Comparison of ENCODE assay signal across 1 cellular context in the genomic region with DNA sequence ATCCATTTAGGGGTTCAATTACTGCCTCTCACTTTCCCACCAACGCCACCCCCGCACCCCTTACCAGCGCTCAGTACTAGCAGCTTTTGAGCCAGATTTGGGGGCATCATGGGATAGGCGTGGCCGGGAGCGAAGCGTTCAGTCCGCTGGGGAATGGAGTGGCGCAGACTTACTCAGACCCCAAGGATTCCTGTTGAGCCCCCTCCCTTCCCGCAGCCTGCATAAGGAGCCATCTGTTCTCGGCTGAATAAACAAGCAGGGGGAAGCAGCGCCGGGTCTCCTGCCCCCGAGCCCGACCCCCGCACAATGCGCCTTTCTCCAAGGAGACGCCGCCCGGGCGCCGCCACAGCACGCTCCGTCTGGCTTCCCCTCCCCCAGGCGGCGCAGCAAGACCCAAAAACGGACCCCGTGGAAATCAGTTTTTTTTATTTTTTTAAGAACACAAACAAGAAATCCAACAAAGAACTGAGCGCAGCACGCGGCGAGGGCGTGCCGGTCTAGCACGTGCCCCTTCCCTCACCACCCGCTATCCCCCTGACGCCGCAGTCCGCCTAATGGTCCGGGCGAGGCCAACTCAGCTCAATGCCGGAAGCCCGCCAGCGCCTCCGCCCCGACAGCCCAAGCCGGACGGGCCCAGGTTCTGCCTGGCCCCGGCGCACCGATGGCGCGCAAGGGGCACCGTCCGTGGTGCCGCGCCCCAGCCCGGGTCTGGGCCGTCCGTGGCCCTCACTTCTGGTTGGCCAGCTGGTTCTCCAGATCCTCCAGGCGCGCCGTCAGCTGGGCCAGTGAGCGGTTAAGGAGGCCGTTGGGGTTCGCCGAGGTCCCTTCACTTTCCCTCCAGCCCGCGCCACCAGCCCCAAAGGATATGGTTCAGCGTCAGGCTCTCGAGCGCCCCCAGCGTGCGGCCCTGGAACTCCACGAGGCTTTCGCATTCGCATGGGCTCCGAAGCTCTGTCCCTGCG.
TF ChIP-seq lines count a peak whose summit lies in the region.

No MANE protein-coding gene starts in this region.

TF ChIP-seq in HepG2, 621 proteins besides CTCF, POLR2A, EP300 and RAD21 (continued from another document and continues in another):
- TF ChIP-seq ZNF550 (CRISPR knock-in tag; IDR thresholded peaks at IDR 0.05; ENCODE audit: borderline replicate concordance) (0 out of 2 replicates have a peak, but pooled peaks have one; percentile 86), ELF3 (CRISPR knock-in tag; IDR thresholded peaks at IDR 0.05) (no peak), ZNF737 (CRISPR knock-in tag; IDR thresholded peaks at IDR 0.05; ENCODE audit: borderline replicate concordance) (no peak), ZNF337 (CRISPR knock-in tag; IDR thresholded peaks at IDR 0.05; ENCODE audit: borderline replicate concordance, low read depth) (no peak), BRCA1 (CRISPR knock-in tag; IDR thresholded peaks at IDR 0.05) (no peak; the same call in 1 of the 2 replicates), FOXA1 (IDR thresholded peaks at IDR 0.05) (no peak), FOXA1 (CRISPR knock-in tag; IDR thresholded peaks at IDR 0.05) (0 out of 2 replicates have a peak, but pooled peaks have one; percentile 2), ZNF773 (CRISPR knock-in tag; IDR thresholded peaks at IDR 0.05; ENCODE audit: borderline replicate concordance) (0 out of 2 replicates have a peak, but pooled peaks have one; percentile 23), GATA4 (IDR thresholded peaks at IDR 0.05; ENCODE audit: borderline replicate concordance, low read depth) (no peak), TGIF2 (CRISPR knock-in tag; IDR thresholded peaks at IDR 0.05) (0 out of 2 replicates have a peak, but pooled peaks have one; percentile 27), ZNF703 (CRISPR knock-in tag; IDR thresholded peaks at IDR 0.05; ENCODE audit: borderline replicate concordance) (no peak), ATAD3A (CRISPR knock-in tag; IDR thresholded peaks at IDR 0.05) (no peak), ZNF501 (CRISPR knock-in tag; IDR thresholded peaks at IDR 0.05) (peak; percentile 57), TRIM24 (CRISPR knock-in tag; IDR thresholded peaks at IDR 0.05) (no peak), ERF (CRISPR knock-in tag; IDR thresholded peaks at IDR 0.05) (no peak), MLLT10 (CRISPR knock-in tag; IDR thresholded peaks at IDR 0.05) (no peak), MTA1 (CRISPR knock-in tag; IDR thresholded peaks at IDR 0.05; ENCODE audit: borderline replicate concordance) (0 out of 2 replicates have a peak, but pooled peaks have one; percentile 14), ZKSCAN5 (CRISPR knock-in tag; IDR thresholded peaks at IDR 0.05) (no peak), ATM (IDR thresholded peaks at IDR 0.05; ENCODE audit: borderline replicate concordance) (no peak), XRCC5 (optimal IDR thresholded peaks at IDR 0.05; ENCODE audit: low read length) (peak; percentile 99), BORCS8-MEF2B (CRISPR knock-in tag; IDR thresholded peaks at IDR 0.05) (peak; percentile 43), ZBTB8A (CRISPR knock-in tag; IDR thresholded peaks at IDR 0.05; ENCODE audit: borderline replicate concordance, low read depth) (no peak), MED13 (CRISPR knock-in tag; IDR thresholded peaks at IDR 0.05) (no peak), SALL1 (CRISPR knock-in tag; IDR thresholded peaks at IDR 0.05) (peak; percentile 36; the same call in 1 of the 2 replicates), MYC (CRISPR knock-in tag; IDR thresholded peaks at IDR 0.05; ENCODE audit: borderline replicate concordance) (peak; percentile 69; the same call in 1 of the 2 replicates), SCMH1 (CRISPR knock-in tag; IDR thresholded peaks at IDR 0.05; ENCODE audit: borderline replicate concordance) (no peak)
- TF ChIP-seq, protein P1, sequence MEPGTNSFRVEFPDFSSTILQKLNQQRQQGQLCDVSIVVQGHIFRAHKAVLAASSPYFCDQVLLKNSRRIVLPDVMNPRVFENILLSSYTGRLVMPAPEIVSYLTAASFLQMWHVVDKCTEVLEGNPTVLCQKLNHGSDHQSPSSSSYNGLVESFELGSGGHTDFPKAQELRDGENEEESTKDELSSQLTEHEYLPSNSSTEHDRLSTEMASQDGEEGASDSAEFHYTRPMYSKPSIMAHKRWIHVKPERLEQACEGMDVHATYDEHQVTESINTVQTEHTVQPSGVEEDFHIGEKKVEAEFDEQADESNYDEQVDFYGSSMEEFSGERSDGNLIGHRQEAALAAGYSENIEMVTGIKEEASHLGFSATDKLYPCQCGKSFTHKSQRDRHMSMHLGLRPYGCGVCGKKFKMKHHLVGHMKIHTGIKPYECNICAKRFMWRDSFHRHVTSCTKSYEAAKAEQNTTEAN (CRISPR knock-in tag; conservative IDR thresholded peaks at IDR 0.05) = no peak; the same call in 1 of the 2 replicates
- TF ChIP-seq, protein P2, sequence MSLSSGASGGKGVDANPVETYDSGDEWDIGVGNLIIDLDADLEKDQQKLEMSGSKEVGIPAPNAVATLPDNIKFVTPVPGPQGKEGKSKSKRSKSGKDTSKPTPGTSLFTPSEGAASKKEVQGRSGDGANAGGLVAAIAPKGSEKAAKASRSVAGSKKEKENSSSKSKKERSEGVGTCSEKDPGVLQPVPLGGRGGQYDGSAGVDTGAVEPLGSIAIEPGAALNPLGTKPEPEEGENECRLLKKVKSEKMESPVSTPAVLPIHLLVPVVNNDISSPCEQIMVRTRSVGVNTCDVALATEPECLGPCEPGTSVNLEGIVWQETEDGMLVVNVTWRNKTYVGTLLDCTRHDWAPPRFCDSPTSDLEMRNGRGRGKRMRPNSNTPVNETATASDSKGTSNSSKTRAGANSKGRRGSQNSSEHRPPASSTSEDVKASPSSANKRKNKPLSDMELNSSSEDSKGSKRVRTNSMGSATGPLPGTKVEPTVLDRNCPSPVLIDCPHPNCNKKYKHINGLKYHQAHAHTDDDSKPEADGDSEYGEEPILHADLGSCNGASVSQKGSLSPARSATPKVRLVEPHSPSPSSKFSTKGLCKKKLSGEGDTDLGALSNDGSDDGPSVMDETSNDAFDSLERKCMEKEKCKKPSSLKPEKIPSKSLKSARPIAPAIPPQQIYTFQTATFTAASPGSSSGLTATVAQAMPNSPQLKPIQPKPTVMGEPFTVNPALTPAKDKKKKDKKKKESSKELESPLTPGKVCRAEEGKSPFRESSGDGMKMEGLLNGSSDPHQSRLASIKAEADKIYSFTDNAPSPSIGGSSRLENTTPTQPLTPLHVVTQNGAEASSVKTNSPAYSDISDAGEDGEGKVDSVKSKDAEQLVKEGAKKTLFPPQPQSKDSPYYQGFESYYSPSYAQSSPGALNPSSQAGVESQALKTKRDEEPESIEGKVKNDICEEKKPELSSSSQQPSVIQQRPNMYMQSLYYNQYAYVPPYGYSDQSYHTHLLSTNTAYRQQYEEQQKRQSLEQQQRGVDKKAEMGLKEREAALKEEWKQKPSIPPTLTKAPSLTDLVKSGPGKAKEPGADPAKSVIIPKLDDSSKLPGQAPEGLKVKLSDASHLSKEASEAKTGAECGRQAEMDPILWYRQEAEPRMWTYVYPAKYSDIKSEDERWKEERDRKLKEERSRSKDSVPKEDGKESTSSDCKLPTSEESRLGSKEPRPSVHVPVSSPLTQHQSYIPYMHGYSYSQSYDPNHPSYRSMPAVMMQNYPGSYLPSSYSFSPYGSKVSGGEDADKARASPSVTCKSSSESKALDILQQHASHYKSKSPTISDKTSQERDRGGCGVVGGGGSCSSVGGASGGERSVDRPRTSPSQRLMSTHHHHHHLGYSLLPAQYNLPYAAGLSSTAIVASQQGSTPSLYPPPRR (CRISPR knock-in tag; IDR thresholded peaks at IDR 0.05; ENCODE audit: borderline replicate concordance) = 0 out of 2 replicates have a peak, but pooled peaks have one; percentile 53
- TF ChIP-seq, protein P3, sequence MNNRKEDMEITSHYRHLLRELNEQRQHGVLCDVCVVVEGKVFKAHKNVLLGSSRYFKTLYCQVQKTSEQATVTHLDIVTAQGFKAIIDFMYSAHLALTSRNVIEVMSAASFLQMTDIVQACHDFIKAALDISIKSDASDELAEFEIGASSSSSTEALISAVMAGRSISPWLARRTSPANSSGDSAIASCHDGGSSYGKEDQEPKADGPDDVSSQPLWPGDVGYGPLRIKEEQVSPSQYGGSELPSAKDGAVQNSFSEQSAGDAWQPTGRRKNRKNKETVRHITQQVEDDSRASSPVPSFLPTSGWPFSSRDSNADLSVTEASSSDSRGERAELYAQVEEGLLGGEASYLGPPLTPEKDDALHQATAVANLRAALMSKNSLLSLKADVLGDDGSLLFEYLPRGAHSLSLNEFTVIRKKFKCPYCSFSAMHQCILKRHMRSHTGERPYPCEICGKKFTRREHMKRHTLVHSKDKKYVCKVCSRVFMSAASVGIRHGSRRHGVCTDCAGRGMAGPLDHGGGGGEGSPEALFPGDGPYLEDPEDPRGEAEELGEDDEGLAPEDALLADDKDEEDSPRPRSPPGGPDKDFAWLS (CRISPR knock-in tag; IDR thresholded peaks at IDR 0.05; ENCODE audit: borderline replicate concordance) = no peak
- TF ChIP-seq, protein P4, sequence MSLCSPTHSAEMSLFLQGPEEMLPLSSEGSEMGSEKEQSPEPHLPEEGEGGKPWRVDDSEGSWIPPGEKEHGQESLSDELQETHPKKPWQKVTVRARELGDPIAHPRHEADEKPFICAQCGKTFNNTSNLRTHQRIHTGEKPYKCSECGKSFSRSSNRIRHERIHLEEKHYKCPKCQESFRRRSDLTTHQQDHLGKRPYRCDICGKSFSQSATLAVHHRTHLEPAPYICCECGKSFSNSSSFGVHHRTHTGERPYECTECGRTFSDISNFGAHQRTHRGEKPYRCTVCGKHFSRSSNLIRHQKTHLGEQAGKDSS (CRISPR knock-in tag; IDR thresholded peaks at IDR 0.05; ENCODE audit: borderline replicate concordance, low read depth) = 0 out of 2 replicates have a peak, but pooled peaks have one; percentile 36
- TF ChIP-seq, protein P5, sequence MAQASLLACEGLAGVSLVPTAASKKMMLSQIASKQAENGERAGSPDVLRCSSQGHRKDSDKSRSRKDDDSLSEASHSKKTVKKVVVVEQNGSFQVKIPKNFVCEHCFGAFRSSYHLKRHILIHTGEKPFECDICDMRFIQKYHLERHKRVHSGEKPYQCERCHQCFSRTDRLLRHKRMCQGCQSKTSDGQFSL (CRISPR knock-in tag; IDR thresholded peaks at IDR 0.05) = 0 out of 2 replicates have a peak, but pooled peaks have one; percentile 33
- TF ChIP-seq, protein P6, sequence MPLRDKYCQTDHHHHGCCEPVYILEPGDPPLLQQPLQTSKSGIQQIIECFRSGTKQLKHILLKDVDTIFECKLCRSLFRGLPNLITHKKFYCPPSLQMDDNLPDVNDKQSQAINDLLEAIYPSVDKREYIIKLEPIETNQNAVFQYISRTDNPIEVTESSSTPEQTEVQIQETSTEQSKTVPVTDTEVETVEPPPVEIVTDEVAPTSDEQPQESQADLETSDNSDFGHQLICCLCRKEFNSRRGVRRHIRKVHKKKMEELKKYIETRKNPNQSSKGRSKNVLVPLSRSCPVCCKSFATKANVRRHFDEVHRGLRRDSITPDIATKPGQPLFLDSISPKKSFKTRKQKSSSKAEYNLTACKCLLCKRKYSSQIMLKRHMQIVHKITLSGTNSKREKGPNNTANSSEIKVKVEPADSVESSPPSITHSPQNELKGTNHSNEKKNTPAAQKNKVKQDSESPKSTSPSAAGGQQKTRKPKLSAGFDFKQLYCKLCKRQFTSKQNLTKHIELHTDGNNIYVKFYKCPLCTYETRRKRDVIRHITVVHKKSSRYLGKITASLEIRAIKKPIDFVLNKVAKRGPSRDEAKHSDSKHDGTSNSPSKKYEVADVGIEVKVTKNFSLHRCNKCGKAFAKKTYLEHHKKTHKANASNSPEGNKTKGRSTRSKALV (CRISPR knock-in tag; IDR thresholded peaks at IDR 0.05) = peak; percentile 93
- TF ChIP-seq, protein P7, sequence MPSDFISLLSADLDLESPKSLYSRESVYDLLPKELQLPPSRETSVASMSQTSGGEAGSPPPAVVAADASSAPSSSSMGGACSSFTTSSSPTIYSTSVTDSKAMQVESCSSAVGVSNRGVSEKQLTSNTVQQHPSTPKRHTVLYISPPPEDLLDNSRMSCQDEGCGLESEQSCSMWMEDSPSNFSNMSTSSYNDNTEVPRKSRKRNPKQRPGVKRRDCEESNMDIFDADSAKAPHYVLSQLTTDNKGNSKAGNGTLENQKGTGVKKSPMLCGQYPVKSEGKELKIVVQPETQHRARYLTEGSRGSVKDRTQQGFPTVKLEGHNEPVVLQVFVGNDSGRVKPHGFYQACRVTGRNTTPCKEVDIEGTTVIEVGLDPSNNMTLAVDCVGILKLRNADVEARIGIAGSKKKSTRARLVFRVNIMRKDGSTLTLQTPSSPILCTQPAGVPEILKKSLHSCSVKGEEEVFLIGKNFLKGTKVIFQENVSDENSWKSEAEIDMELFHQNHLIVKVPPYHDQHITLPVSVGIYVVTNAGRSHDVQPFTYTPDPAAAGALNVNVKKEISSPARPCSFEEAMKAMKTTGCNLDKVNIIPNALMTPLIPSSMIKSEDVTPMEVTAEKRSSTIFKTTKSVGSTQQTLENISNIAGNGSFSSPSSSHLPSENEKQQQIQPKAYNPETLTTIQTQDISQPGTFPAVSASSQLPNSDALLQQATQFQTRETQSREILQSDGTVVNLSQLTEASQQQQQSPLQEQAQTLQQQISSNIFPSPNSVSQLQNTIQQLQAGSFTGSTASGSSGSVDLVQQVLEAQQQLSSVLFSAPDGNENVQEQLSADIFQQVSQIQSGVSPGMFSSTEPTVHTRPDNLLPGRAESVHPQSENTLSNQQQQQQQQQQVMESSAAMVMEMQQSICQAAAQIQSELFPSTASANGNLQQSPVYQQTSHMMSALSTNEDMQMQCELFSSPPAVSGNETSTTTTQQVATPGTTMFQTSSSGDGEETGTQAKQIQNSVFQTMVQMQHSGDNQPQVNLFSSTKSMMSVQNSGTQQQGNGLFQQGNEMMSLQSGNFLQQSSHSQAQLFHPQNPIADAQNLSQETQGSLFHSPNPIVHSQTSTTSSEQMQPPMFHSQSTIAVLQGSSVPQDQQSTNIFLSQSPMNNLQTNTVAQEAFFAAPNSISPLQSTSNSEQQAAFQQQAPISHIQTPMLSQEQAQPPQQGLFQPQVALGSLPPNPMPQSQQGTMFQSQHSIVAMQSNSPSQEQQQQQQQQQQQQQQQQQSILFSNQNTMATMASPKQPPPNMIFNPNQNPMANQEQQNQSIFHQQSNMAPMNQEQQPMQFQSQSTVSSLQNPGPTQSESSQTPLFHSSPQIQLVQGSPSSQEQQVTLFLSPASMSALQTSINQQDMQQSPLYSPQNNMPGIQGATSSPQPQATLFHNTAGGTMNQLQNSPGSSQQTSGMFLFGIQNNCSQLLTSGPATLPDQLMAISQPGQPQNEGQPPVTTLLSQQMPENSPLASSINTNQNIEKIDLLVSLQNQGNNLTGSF (CRISPR knock-in tag; IDR thresholded peaks at IDR 0.05) = 0 out of 2 replicates have a peak, but pooled peaks have one; percentile 14
- TF ChIP-seq, protein P8, sequence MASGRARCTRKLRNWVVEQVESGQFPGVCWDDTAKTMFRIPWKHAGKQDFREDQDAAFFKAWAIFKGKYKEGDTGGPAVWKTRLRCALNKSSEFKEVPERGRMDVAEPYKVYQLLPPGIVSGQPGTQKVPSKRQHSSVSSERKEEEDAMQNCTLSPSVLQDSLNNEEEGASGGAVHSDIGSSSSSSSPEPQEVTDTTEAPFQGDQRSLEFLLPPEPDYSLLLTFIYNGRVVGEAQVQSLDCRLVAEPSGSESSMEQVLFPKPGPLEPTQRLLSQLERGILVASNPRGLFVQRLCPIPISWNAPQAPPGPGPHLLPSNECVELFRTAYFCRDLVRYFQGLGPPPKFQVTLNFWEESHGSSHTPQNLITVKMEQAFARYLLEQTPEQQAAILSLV (CRISPR knock-in tag; IDR thresholded peaks at IDR 0.05; ENCODE audit: borderline replicate concordance) = peak; percentile 27; the same call in 1 of the 2 replicates
